ENCODE assay signal across 8 cellular contexts in the genomic region with DNA sequence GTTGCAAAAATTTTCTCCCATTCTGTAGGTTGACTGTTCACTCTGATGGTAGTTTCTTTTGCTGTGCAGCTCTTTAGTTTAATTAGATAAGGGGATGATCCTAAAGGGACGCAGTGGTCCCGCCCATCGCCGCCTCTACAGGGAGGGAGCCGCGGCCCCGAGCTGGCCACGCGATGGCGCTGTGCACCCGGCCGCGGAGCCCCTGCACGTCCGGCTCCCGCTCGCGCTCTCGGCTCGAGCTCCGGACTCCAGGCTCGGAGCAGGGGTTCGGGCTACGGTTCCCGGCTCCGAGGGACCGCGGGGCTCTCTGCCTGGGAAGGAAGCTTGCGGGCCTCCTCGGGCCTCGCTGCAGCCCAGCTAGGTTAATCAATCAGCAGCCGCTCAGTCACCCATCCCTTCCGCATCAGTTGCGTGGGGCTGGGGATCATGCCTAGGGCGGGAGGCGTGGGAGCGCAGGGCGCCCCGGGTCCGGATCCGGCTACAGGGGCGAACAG.
DNase-seq lines count a peak whose midpoint lies in the region; TF ChIP-seq lines count a peak whose summit lies in the region.

No MANE protein-coding gene starts in this region.

- H3K27me3 Mint-ChIP-seq in HFFc6 (ENCODE audit: insufficient read depth) (peaks cover 24% of the 10 kb centered on the region), osteocyte (ENCODE audit: unreplicated experiment) (peaks cover 7% of the 10 kb centered on the region), type B pancreatic cell (peaks cover 4% of the 10 kb centered on the region)

- H3K27me3 ChIP-seq in GM06990 (replicated peaks; ENCODE audit: control insufficient read depth, insufficient read depth, low read length), result peaks cover 5% of the 10 kb centered on the region
- H3K27me3 ChIP-seq in SJCRH30, result no peaks in the 10 kb centered on the region

- no peak overlapping the region for H3K27ac ChIP-seq in OCI-LY7 (ENCODE audit: low read depth, low read length, poor library complexity, severe bottlenecking)
- no peak overlapping the region for H3K27ac ChIP-seq in SJCRH30

- H3K36me3 ChIP-seq in GM06990 (ENCODE audit: control insufficient read depth, insufficient read depth, low read length) (no peaks in the 10 kb centered on the region), OCI-LY7 (ENCODE audit: insufficient read depth, low read length) (no peaks in the 10 kb centered on the region), SJCRH30 (no peaks in the 10 kb centered on the region)

- no peak overlapping the region for H3K27ac Mint-ChIP-seq in HFFc6
- H3K27ac Mint-ChIP-seq in osteocyte (ENCODE audit: unreplicated experiment), result no peak overlapping the region
- peak overlapping the region; percentile 34 for H3K27ac Mint-ChIP-seq in type B pancreatic cell

- H3K36me3 Mint-ChIP-seq in HFFc6 (ENCODE audit: low read depth) (no peaks in the 10 kb centered on the region), osteocyte (ENCODE audit: unreplicated experiment) (no peaks in the 10 kb centered on the region), type B pancreatic cell (peaks cover 12% of the 10 kb centered on the region)

- H4K20me1 ChIP-seq in OCI-LY7 (ENCODE audit: insufficient read depth, low read length), result no peaks in the 10 kb centered on the region

- intact Hi-C loops in OCI-LY7 (cut with micrococcal nuclease; ENCODE audit: unreplicated experiment), result no loop called here

- peaks cover 3% of the 10 kb centered on the region; the same call in 1 of the 2 replicates for H3K9me3 Mint-ChIP-seq in HFFc6
- H3K9me3 Mint-ChIP-seq in osteocyte (ENCODE audit: unreplicated experiment), result no peaks in the 10 kb centered on the region
- peaks cover 1% of the 10 kb centered on the region for H3K9me3 Mint-ChIP-seq in type B pancreatic cell

- no peaks in the 10 kb centered on the region for H3K4me1 ChIP-seq in OCI-LY7 (ENCODE audit: insufficient read depth, low read length, poor library complexity, severe bottlenecking)
- H3K4me1 ChIP-seq in SJCRH30, result peaks cover 5% of the 10 kb centered on the region; the same call in 1 of the 2 replicates

- no peaks in the 10 kb centered on the region for H3K9me2 ChIP-seq in OCI-LY7 (ENCODE audit: insufficient read depth, low read length)

- H3K4me2 ChIP-seq in OCI-LY7 (ENCODE audit: low read length), result peak overlapping the region; percentile 48

- BruUV-seq in OCI-LY7 (replicated peaks; lab: Mats Ljungman, UMichigan), result no TSS peak

- H3K4me1 Mint-ChIP-seq in HFFc6 (ENCODE audit: low read depth), result peaks cover 12% of the 10 kb centered on the region
- H3K4me1 Mint-ChIP-seq in osteocyte (ENCODE audit: unreplicated experiment), result peaks cover 12% of the 10 kb centered on the region
- peaks cover 18% of the 10 kb centered on the region for H3K4me1 Mint-ChIP-seq in type B pancreatic cell (ENCODE audit: unreplicated experiment)

- TF ChIP-seq CTCF in GM06990 (IDR thresholded peaks at IDR 0.05; ENCODE audit: insufficient read depth, low read length, poor library complexity, severe bottlenecking), result peak; percentile 54
- peak; percentile 96 for TF ChIP-seq CTCF in HFFc6 (IDR thresholded peaks at IDR 0.05)
- TF ChIP-seq CTCF in OCI-LY7 (conservative IDR thresholded peaks at IDR 0.05; ENCODE audit: low read length), result peak; percentile 70
- TF ChIP-seq CTCF in osteocyte (IDR thresholded peaks at IDR 0.05), result peak; percentile 98
- TF ChIP-seq CTCF in type B pancreatic cell (conservative IDR thresholded peaks at IDR 0.05), result peak; percentile 98

- H3K4me3 Mint-ChIP-seq in HFFc6 (peak overlapping the region; percentile 61), osteocyte (ENCODE audit: unreplicated experiment) (peak overlapping the region; percentile 65), type B pancreatic cell (no peak overlapping the region)

- CTCF ChIA-PET in OCI-LY7 (lab: Charles Lee; ENCODE audit: unreplicated experiment), result no interaction called here

- H3K79me2 ChIP-seq in OCI-LY7 (ENCODE audit: insufficient read depth, low read depth, low read length), result no peaks in the 10 kb centered on the region

- H3K4me3 ChIP-seq in GM06990 (replicated peaks; ENCODE audit: low read depth, low read length) (peak overlapping the region; percentile 42), OCI-LY7 (ENCODE audit: low read depth, low read length, poor library complexity, severe bottlenecking) (peak overlapping the region; percentile 55), SJCRH30 (no peak overlapping the region)

- H2AFZ ChIP-seq in OCI-LY7 (ENCODE audit: low read length), result peak overlapping the region; percentile 61; the same call in 1 of the 2 replicates

- POLR2A ChIA-PET in OCI-LY7 (lab: Charles Lee), result no interaction called here

- H3K9me3 ChIP-seq in OCI-LY7 (ENCODE audit: low read length) (no peaks in the 10 kb centered on the region), SJCRH30 (replicated peaks) (no peaks in the 10 kb centered on the region; the same call in 1 of the 2 replicates)

- DNase-seq in GM06990 (ENCODE audit: extremely low read depth, insufficient read length), result peak; percentile 68
- DNase-seq in HFFc6, result peak; percentile 32
- DNase-seq in OCI-LY7 (ENCODE audit: low spot score), result peak; percentile 37
- peak; percentile 61 for DNase-seq in activated naive CD4-positive, alpha-beta T cell treated with Interleukin-2 at 50 U/mL for 16 hours
- DNase-seq in globus pallidus (ENCODE audit: low spot score), result peak; percentile 74
- peak; percentile 92 for DNase-seq in osteocyte (ENCODE audit: extremely low spot score, unreplicated experiment)
- DNase-seq in type B pancreatic cell (ENCODE audit: extremely low spot score, unreplicated experiment), result peak; percentile 90
- DNase-seq in SJCRH30, result no peak

Comparison
In these comparisons a context has a peak if more than half of its experiments do, and no peak if none do; other contexts are left out.
1. DNase-seq: peak in GM06990 (single experiment), HFFc6 (single experiment), OCI-LY7 (single experiment), activated naive CD4-positive, alpha-beta T cell treated with Interleukin-2 at 50 U/mL for 16 hours (single experiment), globus pallidus (single experiment), osteocyte (single experiment) and type B pancreatic cell (single experiment); none in SJCRH30 (0 of 2).
2. Peak in every context shown above with its lines, with median percentiles within 50 percentile points of each other: CTCF ChIP-seq.